ENCODE assay signal across 23 cellular contexts in genomic region chr5:9765421-9765820, GRCh38.
DNase-seq lines count a peak whose midpoint lies in the region; ATAC-seq and TF ChIP-seq lines count a peak whose summit lies in the region.
"Had no signal": no experiment of that assay in that cellular context is flagged by ENCODE, and none has a peak within 500 bp of the region (broad histone marks: within the 10 kb centered on the region; RNA-seq: fewer than 3 reads in every experiment).

No MANE protein-coding gene starts in this region.

- H3K4me1 ChIP-seq in adipocyte (ENCODE audit: control insufficient read depth, insufficient read depth, low read length), result no peaks in the 10 kb centered on the region
- H3K4me1 ChIP-seq in testis, result no peaks in the 10 kb centered on the region

- H3K27ac Mint-ChIP-seq in activated CD8-positive, alpha-beta memory T cell treated with anti-CD3 and anti-CD28 coated beads, Interleukin-2, amount 10 ng/mL, durations not matched to agents 7 days and 5 days, result no peak overlapping the region
- H3K27ac Mint-ChIP-seq: activated CD4-positive, alpha-beta T cell treated with anti-CD3 and anti-CD28 coated beads, Interleukin-2, amount 10 ng/mL, durations not matched to agents 24 days and 14 days; CD8-positive, alpha-beta memory T cell; naive thymus-derived CD8-positive, alpha-beta T cell; stimulated activated memory B cell treated with anti-CD40 and anti-IgM and Interleukin-4, amounts not matched to agents 10 μg/mL and 1 μg/mL and 100 μg/mL, for 72 hours; T-helper 1 cell treated with Interleukin-12 subunit alpha and Interleukin-12 subunit beta and Interleukin-4 antibody, amounts not matched to agents 30 μg/mL and 1 μg/mL, for 36 hours had no signal

- no peak for TF ChIP-seq POLR2A in testis (IDR thresholded peaks at IDR 0.05)

- intact Hi-C loops in testis (cut with DNase I; ENCODE audit: low total_unique reads), result no loop called here

- H3K4me3 ChIP-seq in HFF-Myc (replicated peaks; ENCODE audit: low read depth, low read length) (no peak overlapping the region), adipocyte (ENCODE audit: low read length) (no peak overlapping the region), testis (no peak overlapping the region)
- H3K4me3 ChIP-seq: thoracic aorta had no signal

- H3K36me3 Mint-ChIP-seq in activated CD8-positive, alpha-beta memory T cell treated with anti-CD3 and anti-CD28 coated beads, Interleukin-2, amount 10 ng/mL, durations not matched to agents 7 days and 5 days, result no peaks in the 10 kb centered on the region
- H3K36me3 Mint-ChIP-seq: CD8-positive, alpha-beta memory T cell; stimulated activated memory B cell treated with anti-CD40 and anti-IgM and Interleukin-4, amounts not matched to agents 10 μg/mL and 1 μg/mL and 100 μg/mL, for 72 hours had no signal

- CTCF ChIA-PET in activated CD8-positive, alpha-beta memory T cell treated with anti-CD3 and anti-CD28 coated beads, Interleukin-2, amount 10 ng/mL, durations not matched to agents 7 days and 5 days (lab: Charles Lee), result no interaction called here

- WGBS in testis, 2 donors, result 58 to 69% methylated on average over 3 of the region's 3 CpGs

- no peak overlapping the region for H3K4me3 Mint-ChIP-seq in activated CD8-positive, alpha-beta memory T cell treated with anti-CD3 and anti-CD28 coated beads, Interleukin-2, amount 10 ng/mL, durations not matched to agents 7 days and 5 days
- H3K4me3 Mint-ChIP-seq: activated CD4-positive, alpha-beta T cell treated with anti-CD3 and anti-CD28 coated beads, Interleukin-2, amount 10 ng/mL, durations not matched to agents 24 days and 14 days; CD8-positive, alpha-beta memory T cell; naive thymus-derived CD8-positive, alpha-beta T cell; stimulated activated memory B cell treated with anti-CD40 and anti-IgM and Interleukin-4, amounts not matched to agents 10 μg/mL and 1 μg/mL and 100 μg/mL, for 72 hours; T-helper 1 cell treated with Interleukin-12 subunit alpha and Interleukin-12 subunit beta and Interleukin-4 antibody, amounts not matched to agents 30 μg/mL and 1 μg/mL, for 36 hours had no signal

- ATAC-seq in activated CD8-positive, alpha-beta memory T cell treated with anti-CD3 and anti-CD28 coated beads, Interleukin-2, amount 10 ng/mL, durations not matched to agents 7 days and 5 days, result no peak
- ATAC-seq: naive thymus-derived CD8-positive, alpha-beta T cell; PC-3; sciatic nerve; stimulated activated memory B cell treated with anti-CD40 and anti-IgM and Interleukin-4, amounts not matched to agents 10 μg/mL and 1 μg/mL and 100 μg/mL, for 72 hours had no signal

- H3K27me3 ChIP-seq in adipocyte (replicated peaks; ENCODE audit: control insufficient read depth, insufficient read depth, low read length) (no peaks in the 10 kb centered on the region), testis (no peaks in the 10 kb centered on the region)

- TF ChIP-seq CTCF in HFF-Myc (IDR thresholded peaks at IDR 0.05; ENCODE audit: low read depth, low read length, missing control alignments) (no peak), testis (IDR thresholded peaks at IDR 0.05) (no peak)

- H3K4me1 Mint-ChIP-seq in activated CD8-positive, alpha-beta memory T cell treated with anti-CD3 and anti-CD28 coated beads, Interleukin-2, amount 10 ng/mL, durations not matched to agents 7 days and 5 days, result no peaks in the 10 kb centered on the region
- H3K4me1 Mint-ChIP-seq: activated CD4-positive, alpha-beta T cell treated with anti-CD3 and anti-CD28 coated beads, Interleukin-2, amount 10 ng/mL, durations not matched to agents 24 days and 14 days; CD8-positive, alpha-beta memory T cell; naive thymus-derived CD8-positive, alpha-beta T cell; stimulated activated memory B cell treated with anti-CD40 and anti-IgM and Interleukin-4, amounts not matched to agents 10 μg/mL and 1 μg/mL and 100 μg/mL, for 72 hours had no signal

- H3K36me3 ChIP-seq in adipocyte (ENCODE audit: control insufficient read depth, insufficient read depth, low read length, severe bottlenecking), result no peaks in the 10 kb centered on the region
- H3K36me3 ChIP-seq in testis (ENCODE audit: low read depth, missing control alignments), result no peaks in the 10 kb centered on the region
- H3K36me3 ChIP-seq: thoracic aorta had no signal

- H3K9me3 ChIP-seq in adipocyte (ENCODE audit: control insufficient read depth, low read length) (no peaks in the 10 kb centered on the region), testis (no peaks in the 10 kb centered on the region)
- H3K9me3 ChIP-seq: thoracic aorta had no signal

- no peak overlapping the region for H3K27ac ChIP-seq in testis
- H3K27ac ChIP-seq: thoracic aorta had no signal

- H3K9me3 Mint-ChIP-seq in activated CD8-positive, alpha-beta memory T cell treated with anti-CD3 and anti-CD28 coated beads, Interleukin-2, amount 10 ng/mL, durations not matched to agents 7 days and 5 days (ENCODE audit: low read depth), result peaks cover 2% of the 10 kb centered on the region
- H3K9me3 Mint-ChIP-seq: T-helper 1 cell treated with Interleukin-12 subunit alpha and Interleukin-12 subunit beta and Interleukin-4 antibody, amounts not matched to agents 30 μg/mL and 1 μg/mL, for 36 hours had no signal

- H3K27me3 Mint-ChIP-seq in activated CD8-positive, alpha-beta memory T cell treated with anti-CD3 and anti-CD28 coated beads, Interleukin-2, amount 10 ng/mL, durations not matched to agents 7 days and 5 days, result no peaks in the 10 kb centered on the region
- H3K27me3 Mint-ChIP-seq: activated CD4-positive, alpha-beta T cell treated with anti-CD3 and anti-CD28 coated beads, Interleukin-2, amount 10 ng/mL, durations not matched to agents 24 days and 14 days; CD8-positive, alpha-beta memory T cell; stimulated activated memory B cell treated with anti-CD40 and anti-IgM and Interleukin-4, amounts not matched to agents 10 μg/mL and 1 μg/mL and 100 μg/mL, for 72 hours had no signal

- DNase-seq in AG20443 (ENCODE audit: low spot score) (peak; percentile 64), HFF-Myc (ENCODE audit: extremely low read depth, low read depth) (peak; percentile 85), adipocyte (ENCODE audit: low read depth) (peak; percentile 56), middle frontal gyrus (ENCODE audit: extremely low spot score, low spot score) (peak; percentile 6), testis (no peak), HuH-7 (ENCODE audit: low spot score) (no peak), NCI-H1930 (lab: John Stamatoyannopoulos, UW) (no peak)
- no peak for DNase-seq in activated CD8-positive, alpha-beta memory T cell treated with anti-CD3 and anti-CD28 coated beads, Interleukin-2, amount 10 ng/mL, durations not matched to agents 7 days and 5 days
- DNase-seq: activated CD4-positive, alpha-beta T cell treated with anti-CD3 and anti-CD28 coated beads, Interleukin-2, amount 10 ng/mL, durations not matched to agents 24 days and 14 days; activated gamma-delta T cell; CD8-positive, alpha-beta memory T cell; HCEC 1CT; mesendoderm; naive thymus-derived CD8-positive, alpha-beta T cell; NCI-H1092 treated with DMSO at 0.1 percent for 48 hours; NCI-H2081; NCI-H526; PC-3; SIG-M5 had no signal

- no peak overlapping the region for H3K9ac ChIP-seq in adipocyte (ENCODE audit: low read length)

Comparison
In these comparisons a context has a peak if more than half of its experiments do, and no peak if none do; other contexts are left out.
1. DNase-seq: peak in AG20443 (single experiment), HFF-Myc (single experiment), adipocyte (single experiment) and middle frontal gyrus (single experiment); none in testis (single experiment), HuH-7 (single experiment), NCI-H1930 (0 of 2) and activated CD8-positive, alpha-beta memory T cell treated with anti-CD3 and anti-CD28 coated beads, Interleukin-2, amount 10 ng/mL, durations not matched to agents 7 days and 5 days (single experiment).